In the genomic region with DNA sequence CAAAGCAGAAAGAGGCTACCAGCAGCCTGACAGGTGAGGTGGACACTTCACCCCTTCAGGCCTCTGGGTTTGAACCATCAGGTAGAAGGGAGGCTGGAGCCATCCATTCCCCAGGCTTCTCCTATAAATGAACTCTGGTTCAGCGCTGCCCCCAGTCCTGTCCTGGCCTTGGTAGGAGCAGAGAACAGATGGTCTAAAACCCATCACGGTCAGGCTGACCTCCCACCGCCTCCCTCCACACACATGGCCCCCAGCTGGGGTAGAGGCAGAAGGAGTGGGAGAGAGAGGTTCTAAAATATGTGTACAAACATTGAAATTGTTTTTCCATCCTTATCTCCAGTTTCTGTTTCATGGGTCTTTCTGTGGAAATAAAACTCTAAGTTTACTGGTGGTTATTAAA, we compare ENCODE assay signal across 1 cellular context.
TF ChIP-seq lines count a peak whose summit lies in the region.

No MANE protein-coding gene starts in this region.

TF ChIP-seq in GM23338, 12 proteins besides CTCF, POLR2A, EP300 and RAD21 (continued from another document):
- no peak for TF ChIP-seq ZNF462 (CRISPR knock-in tag; IDR thresholded peaks at IDR 0.05)
- no peak for TF ChIP-seq JUNB (IDR thresholded peaks at IDR 0.05; ENCODE audit: unreplicated experiment)
- no peak for TF ChIP-seq EZH2phosphoT487 (IDR thresholded peaks at IDR 0.05; ENCODE audit: unreplicated experiment)
- TF ChIP-seq, protein P1, sequence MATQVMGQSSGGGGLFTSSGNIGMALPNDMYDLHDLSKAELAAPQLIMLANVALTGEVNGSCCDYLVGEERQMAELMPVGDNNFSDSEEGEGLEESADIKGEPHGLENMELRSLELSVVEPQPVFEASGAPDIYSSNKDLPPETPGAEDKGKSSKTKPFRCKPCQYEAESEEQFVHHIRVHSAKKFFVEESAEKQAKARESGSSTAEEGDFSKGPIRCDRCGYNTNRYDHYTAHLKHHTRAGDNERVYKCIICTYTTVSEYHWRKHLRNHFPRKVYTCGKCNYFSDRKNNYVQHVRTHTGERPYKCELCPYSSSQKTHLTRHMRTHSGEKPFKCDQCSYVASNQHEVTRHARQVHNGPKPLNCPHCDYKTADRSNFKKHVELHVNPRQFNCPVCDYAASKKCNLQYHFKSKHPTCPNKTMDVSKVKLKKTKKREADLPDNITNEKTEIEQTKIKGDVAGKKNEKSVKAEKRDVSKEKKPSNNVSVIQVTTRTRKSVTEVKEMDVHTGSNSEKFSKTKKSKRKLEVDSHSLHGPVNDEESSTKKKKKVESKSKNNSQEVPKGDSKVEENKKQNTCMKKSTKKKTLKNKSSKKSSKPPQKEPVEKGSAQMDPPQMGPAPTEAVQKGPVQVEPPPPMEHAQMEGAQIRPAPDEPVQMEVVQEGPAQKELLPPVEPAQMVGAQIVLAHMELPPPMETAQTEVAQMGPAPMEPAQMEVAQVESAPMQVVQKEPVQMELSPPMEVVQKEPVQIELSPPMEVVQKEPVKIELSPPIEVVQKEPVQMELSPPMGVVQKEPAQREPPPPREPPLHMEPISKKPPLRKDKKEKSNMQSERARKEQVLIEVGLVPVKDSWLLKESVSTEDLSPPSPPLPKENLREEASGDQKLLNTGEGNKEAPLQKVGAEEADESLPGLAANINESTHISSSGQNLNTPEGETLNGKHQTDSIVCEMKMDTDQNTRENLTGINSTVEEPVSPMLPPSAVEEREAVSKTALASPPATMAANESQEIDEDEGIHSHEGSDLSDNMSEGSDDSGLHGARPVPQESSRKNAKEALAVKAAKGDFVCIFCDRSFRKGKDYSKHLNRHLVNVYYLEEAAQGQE (IDR thresholded peaks at IDR 0.05; ENCODE audit: unreplicated experiment) = no peak
- TF ChIP-seq ETS1 (IDR thresholded peaks at IDR 0.05) = no peak
- no peak for TF ChIP-seq EZH2 (IDR thresholded peaks at IDR 0.05; ENCODE audit: low read depth, unreplicated experiment)
